ENCODE assay signal across 12 cellular contexts in the genomic region with DNA sequence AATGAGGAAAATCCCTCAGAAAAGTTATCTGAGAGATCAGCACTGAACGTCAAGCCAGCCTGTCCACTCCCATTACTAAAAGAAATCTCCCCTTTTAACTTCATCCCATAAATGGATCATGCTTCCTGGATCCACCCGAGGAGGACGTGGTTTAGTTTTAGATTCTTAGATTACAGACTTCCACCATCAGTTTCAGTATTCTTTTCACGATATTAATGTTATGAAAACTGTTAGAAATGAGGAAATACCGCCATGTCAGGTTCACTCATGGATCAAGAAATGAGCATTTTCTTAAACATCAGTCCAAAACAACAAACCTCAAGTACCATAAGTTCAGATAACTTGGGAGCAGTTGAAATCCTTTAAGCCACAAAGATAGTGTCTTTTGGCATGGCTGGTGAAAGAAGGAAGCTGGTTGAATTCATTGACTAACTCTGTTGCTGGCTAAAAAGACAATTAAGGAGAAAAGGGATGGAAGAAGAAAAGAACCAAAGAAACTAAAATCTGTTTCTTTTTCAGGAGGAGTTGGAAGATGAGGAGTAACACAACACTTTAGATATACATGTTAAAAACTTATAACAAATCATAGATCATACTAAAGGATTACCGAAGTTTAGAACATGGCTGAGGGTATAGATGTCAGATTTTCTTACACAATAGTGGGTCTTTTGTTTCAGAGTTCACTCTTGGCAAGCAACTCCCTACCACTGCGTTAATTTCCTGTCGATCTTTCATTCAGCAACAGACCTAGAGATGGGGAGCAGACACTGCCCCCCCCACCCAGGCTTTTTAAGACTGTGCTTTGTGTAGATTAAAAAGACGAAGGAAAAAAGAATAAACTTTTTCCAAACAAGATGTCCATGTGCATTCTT. TPM values are rescaled to one million over a fixed set of nuclear protein-coding genes. Genes with fewer than 3 reads are reported as not detected.
DNase-seq lines count a peak whose midpoint lies in the region; ATAC-seq and TF ChIP-seq lines count a peak whose summit lies in the region.
"Had no signal": no experiment of that assay in that cellular context is flagged by ENCODE, and none has a peak within 500 bp of the region (broad histone marks: within the 10 kb centered on the region; RNA-seq: fewer than 3 reads in every experiment).

No MANE protein-coding gene starts in this region.

- H3K27ac ChIP-seq in endodermal cell (ENCODE audit: low read depth, low read length) (peak overlapping the region; percentile 55), vagina (peak overlapping the region; percentile 51), mesendoderm (ENCODE audit: low read depth, low read length) (no peak overlapping the region)
- H3K27ac ChIP-seq: HL-60 had no signal

- DNase-seq in SKM-1 treated with dmso at 0.1 percent for 144 hours (lab: John Stamatoyannopoulos, UW; ENCODE audit: unreplicated experiment) (peak; percentile 26), SKM-1 (lab: John Stamatoyannopoulos, UW; ENCODE audit: unreplicated experiment) (no peak), endodermal cell (no peak), mucosa of descending colon (peak in 1 of 3 donors; percentile 45), vagina (ENCODE audit: extremely low spot score in 2 of 2) (no peak), mesendoderm (no peak)
- no peak for DNase-seq in activated CD4-positive, alpha-beta T cell treated with anti-CD3 and anti-CD28 coated beads, Interleukin-2, amount 10 ng/mL, durations not matched to agents 7 days and 5 days
- DNase-seq in stimulated activated CD4-positive, alpha-beta T cell treated with anti-CD3 and anti-CD28 coated beads, Interleukin-12 subunit alpha, Interleukin-12 subunit beta, amount 100 ng/mL, for 4 hours, result no peak
- DNase-seq: ACHN; activated CD4-positive, alpha-beta T cell treated with anti-CD3 and anti-CD28 coated beads, Interleukin-2, amount 50 U/mL, for 1 hour; NCI-H526 treated with DMSO at 0.1 percent for 48 hours had no signal

- no peak overlapping the region for H3K27ac Mint-ChIP-seq in endodermal cell
- no peak overlapping the region for H3K27ac Mint-ChIP-seq in activated CD4-positive, alpha-beta T cell treated with anti-CD3 and anti-CD28 coated beads, Interleukin-2, amount 10 ng/mL, durations not matched to agents 7 days and 5 days

- H2BK120ac ChIP-seq in mesendoderm (ENCODE audit: low read depth, low read length), result no peak overlapping the region

- no peak for TF ChIP-seq CTCF in endodermal cell (conservative IDR thresholded peaks at IDR 0.05)
- no peak for TF ChIP-seq CTCF in mucosa of descending colon (IDR thresholded peaks at IDR 0.05)
- TF ChIP-seq CTCF in vagina (IDR thresholded peaks at IDR 0.05), result no peak

- no peaks in the 10 kb centered on the region for H3K9me3 ChIP-seq in endodermal cell (ENCODE audit: control insufficient read depth, low read length)
- H3K9me3 ChIP-seq in mucosa of descending colon, result no peaks in the 10 kb centered on the region
- no peaks in the 10 kb centered on the region for H3K9me3 ChIP-seq in vagina

- ATAC-seq in mucosa of descending colon, result peak; percentile 62

- H2BK5ac ChIP-seq in mesendoderm (ENCODE audit: low read length), result no peak overlapping the region

- no peak overlapping the region for H4K5ac ChIP-seq in mesendoderm (ENCODE audit: low read length)

- no peak overlapping the region for H3K4me3 Mint-ChIP-seq in endodermal cell
- H3K4me3 Mint-ChIP-seq in activated CD4-positive, alpha-beta T cell treated with anti-CD3 and anti-CD28 coated beads, Interleukin-2, amount 10 ng/mL, durations not matched to agents 7 days and 5 days, result no peak overlapping the region

- no peaks in the 10 kb centered on the region for H3K27me3 ChIP-seq in endodermal cell (ENCODE audit: control insufficient read depth, insufficient read depth, low read length, poor library complexity, severe bottlenecking)
- no peaks in the 10 kb centered on the region for H3K27me3 ChIP-seq in vagina
- H3K27me3 ChIP-seq in mesendoderm (ENCODE audit: insufficient read depth, low read length, poor library complexity), result peaks cover 2% of the 10 kb centered on the region

- H3K4me3 ChIP-seq in endodermal cell (ENCODE audit: low read length) (no peak overlapping the region), mucosa of descending colon (no peak overlapping the region), vagina (peak overlapping the region in 1 of 2 donors; percentile 23), mesendoderm (ENCODE audit: low read length) (no peak overlapping the region)

- H3K4me2 ChIP-seq in mesendoderm (ENCODE audit: low read length), result no peak overlapping the region

- POLR2A ChIA-PET in activated CD4-positive, alpha-beta T cell treated with anti-CD3 and anti-CD28 coated beads, Interleukin-2, amount 10 ng/mL, durations not matched to agents 7 days and 5 days (lab: Charles Lee), result no interaction called here

- 90 to 96% methylated on average over 4 to 9 of the region's 9 CpGs for WGBS in endodermal cell (ENCODE audit: insufficient coverage in 1 of 2, insufficient read length in 1 of 2), 2 experiments
- whole genome bisulfite sequencing in mesendoderm (ENCODE audit: extremely low coverage, insufficient coverage, low lambda C conversion rate), result no CpG with 5 or more reads among the region's 9 CpGs

- no peak for TF ChIP-seq POLR2A in vagina (IDR thresholded peaks at IDR 0.05)

- no peak overlapping the region for H3K18ac ChIP-seq in mesendoderm (ENCODE audit: low read length)

- no peak overlapping the region for H3K56ac ChIP-seq in mesendoderm (ENCODE audit: low read length)

- H2BK15ac ChIP-seq in mesendoderm (replicated peaks; ENCODE audit: low read depth), result no peak overlapping the region

- H3K36me3 Mint-ChIP-seq in endodermal cell (ENCODE audit: low read depth), result no peaks in the 10 kb centered on the region
- H3K36me3 Mint-ChIP-seq in activated CD4-positive, alpha-beta T cell treated with anti-CD3 and anti-CD28 coated beads, Interleukin-2, amount 10 ng/mL, durations not matched to agents 7 days and 5 days (ENCODE audit: low read depth), result no peaks in the 10 kb centered on the region

- H3K36me3 ChIP-seq in endodermal cell (ENCODE audit: control insufficient read depth, insufficient read depth, low read length) (no peaks in the 10 kb centered on the region), mucosa of descending colon (ENCODE audit: low read depth) (no peaks in the 10 kb centered on the region), vagina (no peaks in the 10 kb centered on the region), mesendoderm (ENCODE audit: control insufficient read depth, insufficient read depth, low read length) (no peaks in the 10 kb centered on the region)

- H4K8ac ChIP-seq in mesendoderm (ENCODE audit: low read depth, low read length), result no peak overlapping the region

- H3K9me3 Mint-ChIP-seq in endodermal cell, result no peaks in the 10 kb centered on the region
- H3K9me3 Mint-ChIP-seq in activated CD4-positive, alpha-beta T cell treated with anti-CD3 and anti-CD28 coated beads, Interleukin-2, amount 10 ng/mL, durations not matched to agents 7 days and 5 days, result no peaks in the 10 kb centered on the region

- H2AK5ac ChIP-seq in mesendoderm (ENCODE audit: low read length), result no peak overlapping the region

- no peaks in the 10 kb centered on the region for H3K27me3 Mint-ChIP-seq in endodermal cell (ENCODE audit: insufficient read depth)
- H3K27me3 Mint-ChIP-seq in activated CD4-positive, alpha-beta T cell treated with anti-CD3 and anti-CD28 coated beads, Interleukin-2, amount 10 ng/mL, durations not matched to agents 7 days and 5 days, result peaks cover 4% of the 10 kb centered on the region

- no peak overlapping the region for H3K4ac ChIP-seq in mesendoderm (ENCODE audit: low read depth, low read length)

- no peak overlapping the region for H3K9ac ChIP-seq in endodermal cell (ENCODE audit: extremely low read depth, low read length, poor library complexity, severe bottlenecking)
- H3K9ac ChIP-seq in mesendoderm (ENCODE audit: low read length), result no peak overlapping the region

- H3K79me2 ChIP-seq in mesendoderm (ENCODE audit: control insufficient read depth, insufficient read depth, low read length), result no peaks in the 10 kb centered on the region

- H3K4me1 ChIP-seq in endodermal cell (ENCODE audit: control insufficient read depth, insufficient read depth, low read length), result no peaks in the 10 kb centered on the region
- peaks cover 16% of the 10 kb centered on the region for H3K4me1 ChIP-seq in mucosa of descending colon (ENCODE audit: low read depth)
- H3K4me1 ChIP-seq in vagina, result peaks cover 31% of the 10 kb centered on the region
- no peaks in the 10 kb centered on the region for H3K4me1 ChIP-seq in mesendoderm (ENCODE audit: control insufficient read depth, low read depth, low read length)

- no peaks in the 10 kb centered on the region for H3K79me1 ChIP-seq in mesendoderm (ENCODE audit: low read length)

- peaks cover 17% of the 10 kb centered on the region for H3K4me1 Mint-ChIP-seq in endodermal cell
- peaks cover 6% of the 10 kb centered on the region for H3K4me1 Mint-ChIP-seq in activated CD4-positive, alpha-beta T cell treated with anti-CD3 and anti-CD28 coated beads, Interleukin-2, amount 10 ng/mL, durations not matched to agents 7 days and 5 days

- intact Hi-C loops in mucosa of descending colon (cut with DNase I, micrococcal nuclease), result no loop called here
- intact Hi-C loops in vagina (cut with DNase I), result no loop called here

- no peak overlapping the region for H3K23ac ChIP-seq in mesendoderm (ENCODE audit: low read length)

- CTCF ChIA-PET in activated CD4-positive, alpha-beta T cell treated with anti-CD3 and anti-CD28 coated beads, Interleukin-2, amount 10 ng/mL, durations not matched to agents 7 days and 5 days (lab: Charles Lee), result interaction anchor here (1.2 kb wide), 1 partner anchor 9 kb away, joined by 4 read pairs; no protein-coding TSS in a partner anchor

RNA-seq across cellular contexts. Expression of a gene that starts 50.1 kb away (rescaled TPM):
- total RNA-seq in endodermal cell (1 to 10 TPM; 2.3 to 3.8 TPM), mucosa of descending colon (100 to 1,000 TPM in 1 of 3 donors, 10 to 100 TPM in 2; 46.4 to 145 (median 51.1) TPM), vagina (59.2 TPM)
- polyA plus RNA-seq in endodermal cell (2013, experiment 1 of 2), result 3.7 TPM
- polyA plus RNA-seq in endodermal cell (2013, experiment 2 of 2), result 5.1 TPM
- total RNA-seq in activated CD4-positive, alpha-beta T cell treated with anti-CD3 and anti-CD28 coated beads, Interleukin-2, amount 10 ng/mL, durations not matched to agents 7 days and 5 days, result 1 to 10 TPM in 1 of 2 experiments, under 1 TPM in 1; 0.97 to 1.6 TPM
- polyA plus RNA-seq in mesendoderm (2013, experiment 1 of 2), result 0.46 TPM
- polyA plus RNA-seq in mesendoderm (2013, experiment 2 of 2), result 0.45 TPM

Comparison
In these comparisons a context has a peak if more than half of its experiments do, and no peak if none do; other contexts are left out.
1. RNA of a gene that starts 50.1 kb away (total RNA-seq): 59.2 TPM in vagina (single experiment) and 46.4 to 145 TPM in mucosa of descending colon; 2.3 to 3.8 TPM in endodermal cell and 0.97 to 1.6 TPM in activated CD4-positive, alpha-beta T cell treated with anti-CD3 and anti-CD28 coated beads, Interleukin-2, amount 10 ng/mL, durations not matched to agents 7 days and 5 days; every median in the first group is over 4 times any median in the second.